ENCODE assay signal across 28 cellular contexts in the genomic region with DNA sequence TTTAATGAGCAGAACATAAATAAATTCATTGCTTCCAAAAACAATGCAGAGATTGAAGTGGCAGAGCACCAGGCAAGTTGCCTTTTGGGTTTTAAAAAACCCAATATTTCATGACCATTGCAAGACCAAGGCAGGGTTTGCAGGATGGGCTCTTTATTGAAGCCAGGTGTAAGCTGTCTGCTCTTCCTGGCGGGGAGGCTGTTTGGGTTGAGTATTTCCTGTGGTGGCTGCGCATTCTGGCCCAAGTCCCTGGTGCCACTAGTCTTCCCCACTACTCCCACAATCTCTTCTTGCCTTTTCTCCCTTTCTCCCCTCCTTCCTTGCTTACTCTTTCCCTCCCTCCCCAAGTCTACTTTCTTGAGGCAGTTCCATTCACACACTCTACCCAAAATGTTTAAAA.
"Had no signal": no experiment of that assay in that cellular context is flagged by ENCODE, and none has a peak within 500 bp of the region (broad histone marks: within the 10 kb centered on the region; RNA-seq: fewer than 3 reads in every experiment).

No MANE protein-coding gene starts in this region.

- H3K4me1 Mint-ChIP-seq: neural crest cell, WTC11 had no signal

- H3K27me3 Mint-ChIP-seq: activated T-cell treated with anti-CD3 and anti-CD28 coated beads, Interleukin-2, amount 50 U/mL, for 24 hours; naive thymus-derived CD4-positive, alpha-beta T cell had no signal

- H3K27ac ChIP-seq: ascending aorta, brain microvascular endothelial cell, hepatocyte, left lung, right lobe of liver, skin epidermis, stomach, suprapubic skin, tibial nerve had no signal

- H3K4me1 ChIP-seq: ascending aorta, left lung, right lobe of liver, stomach, suprapubic skin, tibial nerve had no signal

- H3K4me2 ChIP-seq: hepatocyte had no signal

- H3K36me3 Mint-ChIP-seq: WTC11 had no signal

- H3K36me3 ChIP-seq: ascending aorta, brain microvascular endothelial cell, left lung, right lobe of liver, stomach, suprapubic skin, tibial nerve had no signal

- H3K79me2 ChIP-seq: hepatocyte had no signal

- H3K4me3 ChIP-seq: ascending aorta, hepatocyte, left lung, lung, right lobe of liver, skin epidermis, stomach, suprapubic skin, tibial nerve had no signal

- H3K9me3 ChIP-seq: ascending aorta, right lobe of liver, stomach, suprapubic skin, tibial nerve had no signal

- ATAC-seq: esophagus mucosa; left lung; naive thymus-derived CD4-positive, alpha-beta T cell; right lobe of liver; WTC11 had no signal

- H2AFZ ChIP-seq: hepatocyte had no signal

- H3K27ac Mint-ChIP-seq: activated T-cell treated with anti-CD3 and anti-CD28 coated beads, Interleukin-2, amount 50 U/mL, for 24 hours; WTC11 had no signal

- H3K4me3 Mint-ChIP-seq: activated T-cell treated with anti-CD3 and anti-CD28 coated beads, Interleukin-2, amount 50 U/mL, for 24 hours; neural crest cell; WTC11 had no signal

- DNase-seq: activated CD8-positive, alpha-beta memory T cell treated with anti-CD3 and anti-CD28 coated beads for 24 hours; activated CD8-positive, alpha-beta memory T cell treated with anti-CD3 and anti-CD28 coated beads, Interleukin-2, amount 50 U/mL, for 4 hours; activated naive CD4-positive, alpha-beta T cell; activated T-cell treated with anti-CD3 and anti-CD28 coated beads, Interleukin-2, amount 50 U/mL, for 24 hours; brain microvascular endothelial cell; caudate nucleus; effector memory CD4-positive, alpha-beta T cell; foreskin melanocyte; kidney glomerular epithelial cell; left lung; naive thymus-derived CD4-positive, alpha-beta T cell; occipital lobe; posterior cingulate gyrus; right lobe of liver; stimulated activated CD4-positive, alpha-beta T cell treated with anti-CD3 and anti-CD28 coated beads, Interleukin-1b, Interleukin-23, amount 100 ng/mL, for 48 hours; stomach; T-helper 1 cell; T1000 had no signal

- H3K27me3 ChIP-seq: ascending aorta, brain microvascular endothelial cell, hepatocyte, left lung, right lobe of liver, stomach, suprapubic skin, tibial nerve had no signal

- FAIRE-seq: urothelium cell line had no signal
